Comparison of ENCODE assay signal across 16 cellular contexts in genomic region chr2:140508756-140509155, GRCh38.
"Had no signal": no experiment of that assay in that cellular context is flagged by ENCODE, and none has a peak within 500 bp of the region (broad histone marks: within the 10 kb centered on the region; RNA-seq: fewer than 3 reads in every experiment).

No MANE protein-coding gene starts in this region.

- ATAC-seq: heart left ventricle; left colon; left ventricle myocardium superior; mucosa of descending colon; naive thymus-derived CD8-positive, alpha-beta T cell; right cardiac atrium had no signal

- H3K9me3 ChIP-seq: heart left ventricle, mucosa of descending colon, ovary had no signal

- H3K4me1 ChIP-seq: heart left ventricle had no signal

- H3K27ac ChIP-seq: dorsolateral prefrontal cortex, heart left ventricle, ovary had no signal

- H3K27me3 ChIP-seq: dorsolateral prefrontal cortex, heart left ventricle, ovary had no signal

- H3K4me3 ChIP-seq: dorsolateral prefrontal cortex, heart left ventricle, lung, mucosa of descending colon, ovary had no signal

- H3K36me3 ChIP-seq: heart left ventricle, ovary had no signal

- DNase-seq: cortex of kidney; dorsolateral prefrontal cortex; effector CD8-positive, alpha-beta T cell; heart left ventricle; hippocampal formation; left colon; left ventricle myocardium superior; mucosa of descending colon; naive thymus-derived CD8-positive, alpha-beta T cell; ovary; right cardiac atrium; small intestine; stimulated activated CD4-positive, alpha-beta T cell treated with anti-CD3 and anti-CD28 coated beads, Interleukin-12 subunit alpha, Interleukin-12 subunit beta, amount 100 ng/mL, for 4 hours; stimulated activated naive CD4-positive, alpha-beta T cell treated with Interleukin-2 at 50 U/mL for 16 hours; trophoblast cell had no signal
